In genomic region chr2:114442545-114442944, GRCh38 we compare ENCODE assay signal across 11 cellular contexts. TPM values are rescaled to one million over a fixed set of nuclear protein-coding genes. Genes with fewer than 3 reads are reported as not detected.
DNase-seq lines count a peak whose midpoint lies in the region; ATAC-seq lines count a peak whose summit lies in the region.
"Had no signal": no experiment of that assay in that cellular context is flagged by ENCODE, and none has a peak within 500 bp of the region (broad histone marks: within the 10 kb centered on the region; RNA-seq: fewer than 3 reads in every experiment).

DPP10 (plus strand) TSS chr2:114442641.

- no peak within 1 kb of the TSS for H3K4me3 ChIP-seq in CD8-positive, alpha-beta memory T cell (ENCODE audit: low read length)
- H3K4me3 ChIP-seq: heart left ventricle had no signal

- H3K9me3 ChIP-seq in CD8-positive, alpha-beta memory T cell (ENCODE audit: low read length) = no peaks in the 10 kb centered on the region
- H3K9me3 ChIP-seq: heart left ventricle had no signal

- no peak for ATAC-seq in activated CD8-positive, alpha-beta T cell treated with anti-CD3 and anti-CD28 coated beads, Interleukin-2, amount 10 ng/mL, durations not matched to agents 7 days and 5 days
- ATAC-seq in GM18867 (IDR thresholded peaks at IDR 0.05; ENCODE audit: unreplicated experiment) = no peak
- ATAC-seq: heart left ventricle had no signal

- CTCF ChIA-PET in activated CD8-positive, alpha-beta T cell treated with anti-CD3 and anti-CD28 coated beads, Interleukin-2, amount 10 ng/mL, durations not matched to agents 7 days and 5 days (lab: Charles Lee) = no interaction called here
- CTCF ChIA-PET in CD8-positive, alpha-beta memory T cell (lab: Charles Lee) = no interaction called here

- DNase-seq in Ammon's horn (ENCODE audit: low spot score) (peak; percentile 25), HPDE6-E6E7 (ENCODE audit: extremely low spot score) (peak; percentile 1), left kidney (ENCODE audit: low read depth, low spot score) (peak; percentile 89), NCI-H1105 (lab: John Stamatoyannopoulos, UW) (no peak), NCI-H146 treated with DMSO at 0.1 percent for 48 hours (lab: John Stamatoyannopoulos, UW; ENCODE audit: unreplicated experiment) (no peak)
- DNase-seq in activated CD8-positive, alpha-beta T cell treated with anti-CD3 and anti-CD28 coated beads, Interleukin-2, amount 10 ng/mL, durations not matched to agents 7 days and 5 days = peak; percentile 22
- DNase-seq in CD8-positive, alpha-beta memory T cell = no peak
- DNase-seq: NCI-H2171 treated with DMSO at 0.1 percent for 48 hours had no signal

- no peaks in the 10 kb centered on the region for H3K27me3 Mint-ChIP-seq in activated CD8-positive, alpha-beta T cell treated with anti-CD3 and anti-CD28 coated beads, Interleukin-2, amount 10 ng/mL, durations not matched to agents 7 days and 5 days (ENCODE audit: low read depth)
- peaks cover 3 to 13% of the 10 kb centered on the region in 2 donors for H3K27me3 Mint-ChIP-seq in CD8-positive, alpha-beta memory T cell

- H3K4me1 Mint-ChIP-seq in activated CD8-positive, alpha-beta T cell treated with anti-CD3 and anti-CD28 coated beads, Interleukin-2, amount 10 ng/mL, durations not matched to agents 7 days and 5 days (ENCODE audit: low read depth) = no peaks in the 10 kb centered on the region
- no peaks in the 10 kb centered on the region for H3K4me1 Mint-ChIP-seq in CD8-positive, alpha-beta memory T cell

- H3K27ac ChIP-seq in CD8-positive, alpha-beta memory T cell (ENCODE audit: low read depth, low read length) = no peak within 1 kb of the TSS
- H3K27ac ChIP-seq: heart left ventricle, VCaP had no signal

- POLR2A ChIA-PET in activated CD8-positive, alpha-beta T cell treated with anti-CD3 and anti-CD28 coated beads, Interleukin-2, amount 10 ng/mL, durations not matched to agents 7 days and 5 days (lab: Charles Lee) = no interaction called here
- POLR2A ChIA-PET in CD8-positive, alpha-beta memory T cell (lab: Charles Lee) = no interaction called here

- H3K4me1 ChIP-seq in CD8-positive, alpha-beta memory T cell (ENCODE audit: insufficient read depth, low read length) = no peaks in the 10 kb centered on the region
- H3K4me1 ChIP-seq: heart left ventricle had no signal

- H3K36me3 Mint-ChIP-seq in activated CD8-positive, alpha-beta T cell treated with anti-CD3 and anti-CD28 coated beads, Interleukin-2, amount 10 ng/mL, durations not matched to agents 7 days and 5 days (ENCODE audit: low read depth) = no peaks in the 10 kb centered on the region
- H3K36me3 Mint-ChIP-seq in CD8-positive, alpha-beta memory T cell = no peaks in the 10 kb centered on the region

- H3K4me3 Mint-ChIP-seq in activated CD8-positive, alpha-beta T cell treated with anti-CD3 and anti-CD28 coated beads, Interleukin-2, amount 10 ng/mL, durations not matched to agents 7 days and 5 days = no peak within 1 kb of the TSS
- H3K4me3 Mint-ChIP-seq in CD8-positive, alpha-beta memory T cell = no peak within 1 kb of the TSS

- no peaks in the 10 kb centered on the region for H3K27me3 ChIP-seq in CD8-positive, alpha-beta memory T cell (ENCODE audit: insufficient read depth, low read length, poor library complexity, severe bottlenecking)

- no peak within 1 kb of the TSS for H3K27ac Mint-ChIP-seq in activated CD8-positive, alpha-beta T cell treated with anti-CD3 and anti-CD28 coated beads, Interleukin-2, amount 10 ng/mL, durations not matched to agents 7 days and 5 days
- peak within 1 kb of the TSS in 1 of 8 donors; percentile 15 for H3K27ac Mint-ChIP-seq in CD8-positive, alpha-beta memory T cell

- no peaks in the 10 kb centered on the region for H3K36me3 ChIP-seq in CD8-positive, alpha-beta memory T cell (ENCODE audit: insufficient read depth, low read length)
- H3K36me3 ChIP-seq: heart left ventricle had no signal

- no peaks in the 10 kb centered on the region for H3K9me3 Mint-ChIP-seq in activated CD8-positive, alpha-beta T cell treated with anti-CD3 and anti-CD28 coated beads, Interleukin-2, amount 10 ng/mL, durations not matched to agents 7 days and 5 days (ENCODE audit: insufficient read depth)
- H3K9me3 Mint-ChIP-seq in CD8-positive, alpha-beta memory T cell = peaks cover 0 to 7% (median 3%) of the 10 kb centered on the region in 5 donors

RNA-seq across cellular contexts. Expression of gene DPP10, which starts in this region (rescaled TPM):
- total RNA-seq in activated CD8-positive, alpha-beta T cell treated with anti-CD3 and anti-CD28 coated beads, Interleukin-2, amount 10 ng/mL, durations not matched to agents 7 days and 5 days = not detected
- total RNA-seq in CD8-positive, alpha-beta memory T cell = not detected
- not detected for polyA plus RNA-seq in CD8-positive, alpha-beta memory T cell
- polyA plus RNA-seq: heart left ventricle had no signal

Comparison
In these comparisons a context has a peak if more than half of its experiments do, and no peak if none do; other contexts are left out.
1. Peak in DNase-seq in activated CD8-positive, alpha-beta T cell treated with anti-CD3 and anti-CD28 coated beads, Interleukin-2, amount 10 ng/mL, durations not matched to agents 7 days and 5 days; RNA of the gene not detected or under 1 TPM.
2. DNase-seq: peak in Ammon's horn (single experiment), HPDE6-E6E7 (single experiment) and left kidney (single experiment); none in CD8-positive, alpha-beta memory T cell (0 of 5), NCI-H1105 (single experiment) and NCI-H146 treated with DMSO at 0.1 percent for 48 hours (single experiment).